Comparison of ENCODE assay signal across 10 cellular contexts in the genomic region with DNA sequence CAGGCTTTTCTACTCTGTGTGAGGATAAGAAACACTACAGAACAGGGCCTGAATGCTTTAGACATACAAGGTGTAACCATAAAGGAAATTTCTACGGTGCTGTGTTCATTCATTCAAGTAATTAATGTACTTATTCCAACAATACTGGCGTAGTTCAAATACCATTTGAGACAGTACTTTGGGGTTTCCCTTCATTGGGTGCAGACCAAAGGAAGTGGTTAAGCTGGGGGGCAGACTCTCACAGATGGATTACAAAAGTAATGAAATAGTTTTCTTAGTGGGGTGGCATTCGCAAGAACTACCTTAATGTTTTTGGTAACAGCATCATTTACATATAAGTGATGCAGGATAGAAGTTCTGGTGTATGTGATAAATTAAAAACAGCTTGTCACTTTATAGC.
A peak's percentile ranks its signal among the peaks of the same experiment; 100 is the strongest.
DNase-seq lines count a peak whose midpoint lies in the region; ATAC-seq lines count a peak whose summit lies in the region.
"Had no signal": no experiment of that assay in that cellular context is flagged by ENCODE, and none has a peak within 500 bp of the region (broad histone marks: within the 10 kb centered on the region; RNA-seq: fewer than 3 reads in every experiment).

No MANE protein-coding gene starts in this region.

- H3K27me3 Mint-ChIP-seq in activated naive CD8-positive, alpha-beta T cell = no peaks in the 10 kb centered on the region
- H3K27me3 Mint-ChIP-seq: brain had no signal

- H3K27ac Mint-ChIP-seq in activated naive CD8-positive, alpha-beta T cell = peak overlapping the region; percentile 10
- H3K27ac Mint-ChIP-seq: brain had no signal

- DNase-seq in activated gamma-delta T cell treated with Interleukin-2 at 50 U/mL for 16 hours = peak; percentile 15
- no peak for DNase-seq in activated gamma-delta T cell (lab: John Stamatoyannopoulos, UW)
- peak; percentile 5 for DNase-seq in stimulated activated naive CD4-positive, alpha-beta T cell treated with Interleukin-2 at 50 U/mL for 16 hours (lab: John Stamatoyannopoulos, UW)
- DNase-seq in HuH-7.5 (ENCODE audit: low spot score) = no peak
- no peak for DNase-seq in nucleus accumbens (lab: John Stamatoyannopoulos, UW)
- DNase-seq in NCI-H2227 treated with DMSO at 0.1 percent for 48 hours (lab: John Stamatoyannopoulos, UW) = no peak
- DNase-seq: AML-193 had no signal

- H3K4me3 Mint-ChIP-seq in activated naive CD8-positive, alpha-beta T cell = peak overlapping the region; percentile 13
- H3K4me3 Mint-ChIP-seq: brain had no signal

- ATAC-seq in HG03064 (IDR thresholded peaks at IDR 0.05; ENCODE audit: low read depth, unreplicated experiment) = peak; percentile 58

- H3K9me3 Mint-ChIP-seq in activated naive CD8-positive, alpha-beta T cell (ENCODE audit: low read depth) = peaks cover 8% of the 10 kb centered on the region

- peaks cover 31% of the 10 kb centered on the region for H3K36me3 Mint-ChIP-seq in activated naive CD8-positive, alpha-beta T cell

- H3K4me1 Mint-ChIP-seq in activated naive CD8-positive, alpha-beta T cell (ENCODE audit: low read depth) = peaks cover 22% of the 10 kb centered on the region

Comparison
In these comparisons a context has a peak if more than half of its experiments do, and no peak if none do; other contexts are left out.
1. DNase-seq: peak in activated gamma-delta T cell treated with Interleukin-2 at 50 U/mL for 16 hours (single experiment) and stimulated activated naive CD4-positive, alpha-beta T cell treated with Interleukin-2 at 50 U/mL for 16 hours (single experiment); none in activated gamma-delta T cell (single experiment), HuH-7.5 (single experiment), nucleus accumbens (0 of 56) and NCI-H2227 treated with DMSO at 0.1 percent for 48 hours (single experiment).